In the genomic region with DNA sequence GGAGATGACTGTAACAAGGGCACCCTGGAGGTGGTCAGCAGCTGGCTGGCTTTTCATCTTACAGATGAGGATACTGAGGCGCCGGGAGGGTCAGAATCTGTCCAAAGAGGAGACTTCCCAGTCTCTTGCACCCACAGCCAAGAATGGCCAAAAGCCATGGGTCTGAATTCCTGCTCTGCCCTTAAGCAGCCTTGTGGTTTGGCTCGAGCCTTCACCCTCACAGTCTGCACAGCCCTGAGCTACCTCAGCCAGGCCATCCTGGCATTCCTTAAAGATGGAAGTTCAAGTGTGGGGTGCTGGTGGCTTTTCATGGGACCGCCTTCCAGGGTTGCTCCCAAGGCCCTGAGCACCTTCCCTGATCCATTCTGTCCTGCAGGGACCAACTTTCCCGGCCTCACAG, we compare ENCODE assay signal across 21 cellular contexts. TPM values are rescaled to one million over a fixed set of nuclear protein-coding genes. Genes with fewer than 3 reads are reported as not detected.
"Had no signal": no experiment of that assay in that cellular context is flagged by ENCODE, and none has a peak within 500 bp of the region (broad histone marks: within the 10 kb centered on the region; RNA-seq: fewer than 3 reads in every experiment).

No MANE protein-coding gene starts in this region.

- H3K27ac ChIP-seq: hepatocyte, left ventricle myocardium inferior, skin epidermis, thyroid gland, uterus had no signal

- H3K4me2 ChIP-seq: hepatocyte had no signal

- H3K4me1 ChIP-seq: thyroid gland, uterus had no signal

- ATAC-seq: stimulated activated naive B cell treated with anti-CD40 and anti-IgM and Interleukin-4, amounts not matched to agents 10 μg/mL and 1 μg/mL and 100 μg/mL, for 72 hours had no signal

- DNase-seq: activated CD4-positive, CD25-positive, alpha-beta regulatory T cell treated with anti-CD3 and anti-CD28 coated beads, Interleukin-2, amount 50 U/mL, for 72 hours; activated naive CD4-positive, alpha-beta T cell treated with Interleukin-2 at 50 U/mL for 16 hours; activated T-cell treated with anti-CD3 and anti-CD28 coated beads for 4 hours; aorta; dorsolateral prefrontal cortex; endodermal cell; erythroblast; kidney; left ventricle myocardium inferior; mesenchymal stem cell; nephron progenitor cell; occipital lobe; stimulated activated CD4-positive, alpha-beta T cell treated with anti-CD3 and anti-CD28 coated beads, Interleukin-15, amount 100 ng/mL, for 24 hours; stimulated activated CD4-positive, alpha-beta T cell treated with anti-CD3 and anti-CD28 coated beads, Interleukin-4, amount 100 ng/mL, for 1 hour; stimulated activated naive B cell treated with anti-CD40 and anti-IgM and Interleukin-4, amounts not matched to agents 10 μg/mL and 1 μg/mL and 100 μg/mL, for 72 hours; thyroid gland; uterus had no signal

- H3K79me2 ChIP-seq: hepatocyte had no signal

- H3K4me3 ChIP-seq: dorsolateral prefrontal cortex, hepatocyte, left ventricle myocardium inferior, right atrium auricular region, skin epidermis, thyroid gland, uterus had no signal

- H3K27me3 ChIP-seq: dorsolateral prefrontal cortex, hepatocyte, right atrium auricular region, thyroid gland, uterus had no signal

- H3K36me3 ChIP-seq: left ventricle myocardium inferior, right atrium auricular region, thyroid gland, uterus had no signal

- H3K9me3 ChIP-seq: left ventricle myocardium inferior, right atrium auricular region, thyroid gland, uterus had no signal

- H2AFZ ChIP-seq: hepatocyte had no signal

RNA-seq across cellular contexts. Expression of a gene that starts 59.2 kb away (rescaled TPM):
- total RNA-seq: bronchial epithelial cell had no signal
